Comparison of ENCODE assay signal across 1 cellular context in genomic region chr9:68383894-68384293, GRCh38. TPM values are rescaled to one million over a fixed set of nuclear protein-coding genes. Genes with fewer than 3 reads are reported as not detected.
"Had no signal": no experiment of that assay in that cellular context is flagged by ENCODE, and none has a peak within 500 bp of the region (broad histone marks: within the 10 kb centered on the region; RNA-seq: fewer than 3 reads in every experiment).

No MANE protein-coding gene starts in this region.

RNA-seq across cellular contexts. Expression of gene PGM5, which starts 27.5 kb away (rescaled TPM):
- total RNA-seq: osteocyte had no signal
